8 cellular contexts compared by ENCODE assay signal in genomic region chr2:127104881-127105655, GRCh38. TPM values are rescaled to one million over a fixed set of nuclear protein-coding genes. Genes with fewer than 3 reads are reported as not detected.
DNase-seq lines count a peak whose midpoint lies in the region; TF ChIP-seq lines count a peak whose summit lies in the region.

No MANE protein-coding gene starts in this region.

- H3K9me3 Mint-ChIP-seq in nephron = no peaks in the 10 kb centered on the region

- H3K4me1 Mint-ChIP-seq in nephron = peaks cover 68% of the 10 kb centered on the region

- peak overlapping the region; percentile 88 to 92 (median 89) for H3K27ac Mint-ChIP-seq in nephron

- TF ChIP-seq CTCF in epithelial cell of esophagus (IDR thresholded peaks at IDR 0.05; ENCODE audit: insufficient read depth, low read depth, low read length, missing control alignments) = no peak
- no peak for TF ChIP-seq CTCF in nephron (IDR thresholded peaks at IDR 0.05; ENCODE audit: unreplicated experiment in 3 of 3)

- no peaks in the 10 kb centered on the region for H3K27me3 Mint-ChIP-seq in nephron (ENCODE audit: low read depth)

- H3K4me3 Mint-ChIP-seq in nephron = peak overlapping the region; percentile 82 to 96 (median 87)

- DNase-seq in Ammon's horn (ENCODE audit: low spot score) = peak; percentile 57
- DNase-seq in LHCN-M2 (ENCODE audit: low read depth) = peak; percentile 69
- DNase-seq in epithelial cell of esophagus (ENCODE audit: low read depth) = no peak
- DNase-seq in DMS79 treated with DMSO at 0.1 percent for 48 hours (lab: John Stamatoyannopoulos, UW) = no peak
- no peak for DNase-seq in HuH-7.5 (ENCODE audit: low spot score)
- no peak for DNase-seq in stimulated activated naive CD4-positive, alpha-beta T cell (lab: John Stamatoyannopoulos, UW)
- no peak for DNase-seq in NCI-H2107 (lab: John Stamatoyannopoulos, UW)

- no peaks in the 10 kb centered on the region for H3K36me3 Mint-ChIP-seq in nephron (ENCODE audit: low read depth)

- peak overlapping the region; percentile 62 for H3K4me3 ChIP-seq in epithelial cell of esophagus (ENCODE audit: low read length)

RNA-seq across cellular contexts. Expression of gene BIN1, which starts 1.9 kb away (rescaled TPM):
- total RNA-seq in LHCN-M2 (2014; rRNA removed) = 139 and 174 TPM in 2 replicates
- polyA plus RNA-seq in LHCN-M2 (2012) = 80.8 TPM

Comparison
In these comparisons a context has a peak if more than half of its experiments do, and no peak if none do; other contexts are left out.
1. DNase-seq: peak in Ammon's horn (single experiment) and LHCN-M2 (single experiment); none in epithelial cell of esophagus (single experiment), DMS79 treated with DMSO at 0.1 percent for 48 hours (single experiment), HuH-7.5 (single experiment), stimulated activated naive CD4-positive, alpha-beta T cell (0 of 6) and NCI-H2107 (single experiment).